8 cellular contexts compared by ENCODE assay signal in the genomic region with DNA sequence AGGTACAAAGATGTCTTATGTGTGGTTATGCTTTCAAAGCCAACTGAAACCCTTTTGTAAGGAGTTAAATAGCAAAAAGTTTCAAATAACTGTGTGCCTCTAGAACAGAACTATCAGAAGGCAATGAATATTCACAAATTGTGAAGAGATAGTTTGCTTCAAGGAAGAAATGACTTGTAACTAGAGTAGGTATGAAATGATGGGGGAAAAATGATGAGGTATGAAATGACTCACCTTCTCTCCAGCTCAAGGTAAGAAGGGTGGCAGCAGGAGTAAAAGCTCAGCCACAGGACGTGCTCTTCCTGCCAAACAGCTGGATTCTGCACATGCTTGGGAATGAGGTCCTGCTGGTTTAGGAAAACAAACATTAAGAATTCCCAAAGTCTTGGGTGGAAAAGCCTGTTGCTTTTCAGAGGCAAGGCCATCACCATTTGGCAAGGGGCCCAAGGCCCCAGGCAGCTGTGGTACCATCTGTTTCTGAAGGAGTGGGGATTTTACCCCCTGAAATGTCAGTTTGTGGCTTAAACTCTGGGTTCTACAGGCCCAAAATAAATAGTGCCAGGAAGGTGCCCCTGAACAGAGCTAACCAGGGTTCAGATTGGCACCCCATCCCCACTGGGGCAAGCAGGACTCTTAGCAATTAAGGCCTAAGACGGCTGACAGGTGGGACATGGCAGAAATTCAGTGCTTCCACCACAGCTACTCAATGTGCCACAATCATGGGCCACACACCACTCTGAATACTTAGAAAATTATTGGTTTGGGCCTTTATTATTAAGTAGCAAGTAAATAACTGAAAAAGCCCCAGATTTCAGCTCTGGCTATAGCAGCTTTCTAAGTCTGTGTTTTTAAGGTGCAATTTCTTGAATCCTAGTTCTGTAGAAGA. TPM values are rescaled to one million over a fixed set of nuclear protein-coding genes. Genes with fewer than 3 reads are reported as not detected.
DNase-seq lines count a peak whose midpoint lies in the region; ATAC-seq and TF ChIP-seq lines count a peak whose summit lies in the region.

No MANE protein-coding gene starts in this region.

- H3K27me3 ChIP-seq in GM06990 (replicated peaks; ENCODE audit: control insufficient read depth, insufficient read depth, low read length), result no peaks in the 10 kb centered on the region

- H3K4me3 ChIP-seq in GM06990 (replicated peaks; ENCODE audit: low read depth, low read length), result no peak overlapping the region

- H3K9me3 Mint-ChIP-seq in activated B cell treated with CpG ODN at 0.5 μM for 24 hours (no peaks in the 10 kb centered on the region), naive B cell (no peaks in the 10 kb centered on the region), HFFc6 (no peaks in the 10 kb centered on the region)

- H3K36me3 ChIP-seq in GM06990 (ENCODE audit: control insufficient read depth, insufficient read depth, low read length), result peaks cover 24% of the 10 kb centered on the region

- peak; percentile 53 for DNase-seq in GM06990 (ENCODE audit: extremely low read depth, insufficient read length)
- no peak for DNase-seq in activated B cell treated with CpG ODN at 0.5 μM for 24 hours
- no peak for DNase-seq in naive B cell
- no peak for DNase-seq in HFFc6
- no peak for DNase-seq in NCI-H2196 treated with DMSO at 0.1 percent for 48 hours (lab: John Stamatoyannopoulos, UW; ENCODE audit: unreplicated experiment)
- no peak for DNase-seq in NCI-H1694 treated with DMSO at 0.1 percent for 48 hours (lab: John Stamatoyannopoulos, UW)
- DNase-seq in hypothalamus (lab: John Stamatoyannopoulos, UW), result no peak

- intact Hi-C loops in activated B cell treated with CpG ODN at 0.5 μM for 24 hours (cut with micrococcal nuclease), result no loop called here

- H3K27ac Mint-ChIP-seq in activated B cell treated with CpG ODN at 0.5 μM for 24 hours (peak overlapping the region; percentile 71), naive B cell (peak overlapping the region in 5 of 6 donors; percentile 41 to 90 (median 81)), HFFc6 (no peak overlapping the region)

- H3K27me3 Mint-ChIP-seq in activated B cell treated with CpG ODN at 0.5 μM for 24 hours (no peaks in the 10 kb centered on the region), naive B cell (no peaks in the 10 kb centered on the region), HFFc6 (ENCODE audit: insufficient read depth) (peaks cover 5% of the 10 kb centered on the region)

- no peak overlapping the region for H3K4me3 Mint-ChIP-seq in activated B cell treated with CpG ODN at 0.5 μM for 24 hours
- H3K4me3 Mint-ChIP-seq in naive B cell, result no peak overlapping the region
- H3K4me3 Mint-ChIP-seq in HFFc6, result no peak overlapping the region

- peaks cover 67% of the 10 kb centered on the region for H3K36me3 Mint-ChIP-seq in activated B cell treated with CpG ODN at 0.5 μM for 24 hours (ENCODE audit: low read depth)
- peaks cover 6% of the 10 kb centered on the region in 2 donors for H3K36me3 Mint-ChIP-seq in naive B cell
- H3K36me3 Mint-ChIP-seq in HFFc6 (ENCODE audit: low read depth), result peaks cover 17% of the 10 kb centered on the region

- ATAC-seq in HG02642 (IDR thresholded peaks at IDR 0.05; ENCODE audit: poor library complexity, unreplicated experiment), result peak; percentile 39
- ATAC-seq in activated B cell treated with CpG ODN at 0.5 μM for 24 hours (ENCODE audit: low read depth), result no peak
- no peak for ATAC-seq in naive B cell (ENCODE audit: low read depth in 2 of 2)

- CTCF ChIA-PET in activated B cell treated with CpG ODN at 0.5 μM for 24 hours (lab: Charles Lee), result interaction anchor here (0.6 to 10.8 kb wide), 6 partner anchors 19 to 223 kb away, joined by 3 to 57 read pairs (median 3); no protein-coding TSS in a partner anchor

- H3K4me1 Mint-ChIP-seq in activated B cell treated with CpG ODN at 0.5 μM for 24 hours, result peaks cover 69% of the 10 kb centered on the region
- peaks cover 17 to 43% (median 30%) of the 10 kb centered on the region in 3 donors for H3K4me1 Mint-ChIP-seq in naive B cell
- H3K4me1 Mint-ChIP-seq in HFFc6 (ENCODE audit: low read depth), result no peaks in the 10 kb centered on the region

- TF ChIP-seq CTCF in GM06990 (IDR thresholded peaks at IDR 0.05; ENCODE audit: insufficient read depth, low read length, poor library complexity, severe bottlenecking) (no peak), activated B cell treated with CpG ODN at 0.5 μM for 24 hours (IDR thresholded peaks at IDR 0.05) (no peak), HFFc6 (IDR thresholded peaks at IDR 0.05) (no peak)

- POLR2A ChIA-PET in activated B cell treated with CpG ODN at 0.5 μM for 24 hours (lab: Charles Lee), result interaction anchor here (0.5 to 22.7 kb wide), 16 partner anchors 10 to 101 kb away, joined by 3 to 795 read pairs (median 4); a partner anchor contains a TSS

RNA-seq across cellular contexts. Expression of a gene that starts 13.3 kb away (rescaled TPM):
- total RNA-seq in activated B cell treated with CpG ODN at 0.5 μM for 24 hours, result 766 and 820 TPM in 2 replicates
- 1,000 to 10,000 TPM in 1 of 6 donors, 100 to 1,000 TPM in 5; 235 to 1,138 (median 264) TPM for polyA plus RNA-seq in naive B cell (ENCODE audit: low read depth in 6 of 6)
- total RNA-seq in HFFc6 (2021; fragmentation: NEBNext Ultra II Directional; extraction: Animal tissue kit (Norgen Biotek cat#: 25700)), result 100 to 1,000 TPM in 3 of 6 experiments, 10 to 100 TPM in 3; 87.9 to 109 (median 96.9) TPM

RNA-seq across cellular contexts. Expression of a gene that starts 16.6 kb away (rescaled TPM):
- 1.0 and 1.4 TPM in 2 replicates for total RNA-seq in activated B cell treated with CpG ODN at 0.5 μM for 24 hours
- under 1 TPM in 4 of 6 donors, not detected in 2; 0.25 to 0.72 (median 0.27) TPM for polyA plus RNA-seq in naive B cell (ENCODE audit: low read depth in 6 of 6)
- not detected for total RNA-seq in HFFc6 (2021; fragmentation: NEBNext Ultra II Directional; extraction: Animal tissue kit (Norgen Biotek cat#: 25700))

RNA-seq across cellular contexts. Expression of a gene that starts 44.2 kb away (rescaled TPM):
- total RNA-seq in activated B cell treated with CpG ODN at 0.5 μM for 24 hours, result 296 and 372 TPM in 2 replicates
- 10 to 100 TPM in 5 of 6 donors, 1 to 10 TPM in 1; 2.9 to 42.9 (median 29.9) TPM for polyA plus RNA-seq in naive B cell (ENCODE audit: low read depth in 6 of 6)
- 10 to 100 TPM; 18.2 to 26.2 (median 21.7) TPM for total RNA-seq in HFFc6 (2021; fragmentation: NEBNext Ultra II Directional; extraction: Animal tissue kit (Norgen Biotek cat#: 25700))

Comparison
In these comparisons a context has a peak if more than half of its experiments do, and no peak if none do; other contexts are left out.
1. RNA of a gene that starts 44.2 kb away (total RNA-seq): 296 to 372 TPM in activated B cell treated with CpG ODN at 0.5 μM for 24 hours; 18.2 to 26.2 TPM in HFFc6; every median in the first group is over 10 times any median in the second.